In genomic region chrX:27254663-27255062, GRCh38 we compare ENCODE assay signal across 15 cellular contexts.
"Had no signal": no experiment of that assay in that cellular context is flagged by ENCODE, and none has a peak within 500 bp of the region (broad histone marks: within the 10 kb centered on the region; RNA-seq: fewer than 3 reads in every experiment).

No MANE protein-coding gene starts in this region.

- H3K27me3 ChIP-seq: gastroesophageal sphincter, heart right ventricle, neural progenitor cell, tibial artery had no signal

- H3K9me3 ChIP-seq: gastroesophageal sphincter, heart right ventricle, mucosa of descending colon, tibial artery had no signal

- H3K27ac ChIP-seq: gastroesophageal sphincter, heart right ventricle, neural progenitor cell, tibial artery had no signal

- H3K4me1 ChIP-seq: gastroesophageal sphincter, heart right ventricle, neural progenitor cell, tibial artery had no signal

- ATAC-seq: esophagus mucosa; gastroesophageal sphincter; heart right ventricle; left ventricle myocardium superior; mucosa of descending colon; naive thymus-derived CD4-positive, alpha-beta T cell had no signal

- H3K4me3 ChIP-seq: gastroesophageal sphincter, heart right ventricle, mucosa of descending colon, neural progenitor cell, tibial artery had no signal

- H2AFZ ChIP-seq: neural progenitor cell had no signal

- H3K4me2 ChIP-seq: neural progenitor cell had no signal

- DNase-seq: activated B cell treated with CpG ODN at 0.5 μM for 24 hours; activated CD4-positive, alpha-beta memory T cell treated with anti-CD3 and anti-CD28 coated beads for 36 hours; activated CD4-positive, alpha-beta T cell treated with anti-CD3 and anti-CD28 coated beads for 4 hours; effector CD8-positive, alpha-beta T cell; heart right ventricle; kidney glomerular epithelial cell; left ventricle myocardium superior; mesenchymal stem cell; mucosa of descending colon; naive thymus-derived CD4-positive, alpha-beta T cell; stimulated activated naive CD4-positive, alpha-beta T cell; tibial artery had no signal

- H3K9ac ChIP-seq: neural progenitor cell had no signal

- H3K36me3 ChIP-seq: gastroesophageal sphincter, heart right ventricle, neural progenitor cell, tibial artery had no signal
